15 cellular contexts compared by ENCODE assay signal in the genomic region with DNA sequence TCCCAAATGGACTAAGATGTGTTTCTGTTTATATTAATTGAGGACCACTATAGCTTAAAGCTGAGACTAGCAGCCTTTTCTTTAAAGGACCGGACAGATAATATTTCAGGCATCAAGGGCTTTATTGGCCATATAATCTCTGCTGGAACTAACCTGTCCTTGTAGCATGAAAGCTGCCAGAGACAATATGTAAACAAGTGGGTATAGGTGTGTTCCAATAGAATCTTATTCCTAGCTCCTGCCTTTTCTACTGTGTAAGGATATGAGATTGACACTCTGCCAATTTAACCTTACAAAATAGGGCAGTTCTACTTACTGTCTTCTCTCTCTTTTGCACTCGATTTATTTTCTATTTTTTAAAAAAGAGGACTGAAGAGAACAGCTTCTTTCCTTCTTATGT.
A peak's percentile ranks its signal among the peaks of the same experiment; 100 is the strongest.
DNase-seq lines count a peak whose midpoint lies in the region; ATAC-seq and TF ChIP-seq lines count a peak whose summit lies in the region.
"Had no signal": no experiment of that assay in that cellular context is flagged by ENCODE, and none has a peak within 500 bp of the region (broad histone marks: within the 10 kb centered on the region; RNA-seq: fewer than 3 reads in every experiment).

No MANE protein-coding gene starts in this region.

- POLR2A ChIA-PET in activated B cell treated with CpG ODN at 0.5 μM for 24 hours (lab: Charles Lee), result interaction anchor here (0.8 to 1.4 kb wide), 4 partner anchors 60 to 112 kb away, joined by 3 to 14 read pairs (median 4); a partner anchor contains a TSS

- TF ChIP-seq POLR2A in spleen (IDR thresholded peaks at IDR 0.05), result no peak

- H3K4me1 ChIP-seq in DOHH2 (ENCODE audit: control insufficient read depth, low read length), result peaks cover 69% of the 10 kb centered on the region
- H3K4me1 ChIP-seq in MM.1S (ENCODE audit: low read length), result peaks cover 47% of the 10 kb centered on the region
- H3K4me1 ChIP-seq in spleen, result peaks cover 4 to 43% (median 19%) of the 10 kb centered on the region in 6 donors
- peaks cover 4% of the 10 kb centered on the region for H3K4me1 ChIP-seq in left ventricle myocardium inferior

- peaks cover 3% of the 10 kb centered on the region for H3K9me3 Mint-ChIP-seq in activated B cell treated with CpG ODN at 0.5 μM for 24 hours

- H3F3A ChIP-seq in DOHH2 (ENCODE audit: control insufficient read depth, insufficient read depth), result peaks cover 27% of the 10 kb centered on the region
- H3F3A ChIP-seq in MM.1S (ENCODE audit: insufficient read depth, low read length), result peaks cover 31% of the 10 kb centered on the region

- H3K4me3 Mint-ChIP-seq in activated B cell treated with CpG ODN at 0.5 μM for 24 hours, result peak overlapping the region; percentile 17
- H3K4me3 Mint-ChIP-seq: CD4-positive, alpha-beta memory T cell had no signal

- H3K27me3 ChIP-seq in DOHH2 (ENCODE audit: control insufficient read depth, low read length) (no peaks in the 10 kb centered on the region), MM.1S (replicated peaks; ENCODE audit: insufficient read depth, low read length) (no peaks in the 10 kb centered on the region), spleen (replicated peaks in 1 of 7) (no peaks in the 10 kb centered on the region), left ventricle myocardium inferior (ENCODE audit: low read depth) (no peaks in the 10 kb centered on the region)

- H3K4me3 ChIP-seq in DOHH2 (ENCODE audit: low read length) (peak overlapping the region; percentile 78), MM.1S (ENCODE audit: low read length) (no peak overlapping the region), spleen (no peak overlapping the region), left ventricle myocardium inferior (no peak overlapping the region)

- H3K9me3 ChIP-seq in DOHH2 (ENCODE audit: control insufficient read depth, insufficient read depth, low read length) (no peaks in the 10 kb centered on the region), MM.1S (replicated peaks; ENCODE audit: insufficient read depth, low read length) (no peaks in the 10 kb centered on the region), spleen (no peaks in the 10 kb centered on the region), left ventricle myocardium inferior (replicated peaks) (no peaks in the 10 kb centered on the region)

- H3K27ac ChIP-seq in DOHH2 (ENCODE audit: low read depth, low read length) (peak overlapping the region; percentile 98), MM.1S (ENCODE audit: low read length) (peak overlapping the region; percentile 90), spleen (peak overlapping the region; percentile 53 to 86 (median 76)), left ventricle myocardium inferior (replicated peaks) (no peak overlapping the region)

- peak overlapping the region; percentile 94 for H3K4me2 ChIP-seq in DOHH2 (ENCODE audit: low read length)
- peak overlapping the region; percentile 89; the same call in 1 of the 2 replicates for H3K4me2 ChIP-seq in MM.1S (ENCODE audit: low read depth, low read length)

- peaks cover 85% of the 10 kb centered on the region for H3K4me1 Mint-ChIP-seq in activated B cell treated with CpG ODN at 0.5 μM for 24 hours

- intact Hi-C loops in activated B cell treated with CpG ODN at 0.5 μM for 24 hours (cut with micrococcal nuclease) (loop anchor here (5.0 to 10.0 kb wide), 5 partner anchors 38 to 1963 kb away; a partner anchor contains a TSS), spleen (cut with DNase I; ENCODE audit: low total_unique reads) (no loop called here), left ventricle myocardium inferior (cut with micrococcal nuclease) (no loop called here)

- ATAC-seq in activated B cell treated with CpG ODN at 0.5 μM for 24 hours (ENCODE audit: low read depth) (no peak), HG03039 (IDR thresholded peaks at IDR 0.05; ENCODE audit: unreplicated experiment) (no peak)

- WGBS in spleen, 5 donors, result 87 to 97% (median 94%) methylated on average over 2 of the region's 2 CpGs

- CTCF ChIA-PET in activated B cell treated with CpG ODN at 0.5 μM for 24 hours (lab: Charles Lee), result interaction anchor here (0.7 to 1.8 kb wide), 3 partner anchors 59 to 107 kb away, joined by 3 to 5 read pairs (median 4); no protein-coding TSS in a partner anchor

- H3K79me2 ChIP-seq in DOHH2 (ENCODE audit: control insufficient read depth, low read length), result peaks cover 17% of the 10 kb centered on the region
- peaks cover 11% of the 10 kb centered on the region; the same call in 1 of the 2 replicates for H3K79me2 ChIP-seq in MM.1S (ENCODE audit: low read length)

- peak overlapping the region; percentile 15; the same call in 1 of the 2 replicates for H3K9ac ChIP-seq in MM.1S (ENCODE audit: low read length)

- TF ChIP-seq CTCF in DOHH2 (IDR thresholded peaks at IDR 0.05; ENCODE audit: low read depth, low read length, poor library complexity, severe bottlenecking), result no peak
- TF ChIP-seq CTCF in MM.1S (IDR thresholded peaks at IDR 0.05; ENCODE audit: low read length), result no peak
- TF ChIP-seq CTCF in activated B cell treated with CpG ODN at 0.5 μM for 24 hours (IDR thresholded peaks at IDR 0.05), result no peak
- TF ChIP-seq CTCF in spleen (IDR thresholded peaks at IDR 0.05 in 8 of 11, conservative IDR thresholded peaks at IDR 0.05 in 3 of 11), result no peak
- TF ChIP-seq CTCF in left ventricle myocardium inferior (IDR thresholded peaks at IDR 0.05; ENCODE audit: borderline replicate concordance), result no peak

- H3K9me2 ChIP-seq in DOHH2 (replicated peaks; ENCODE audit: control insufficient read depth, low read length), result no peaks in the 10 kb centered on the region
- no peaks in the 10 kb centered on the region for H3K9me2 ChIP-seq in MM.1S (replicated peaks; ENCODE audit: insufficient read depth, low read length)

- H3K36me3 ChIP-seq in DOHH2 (ENCODE audit: control insufficient read depth, low read length), result peaks cover 44% of the 10 kb centered on the region
- H3K36me3 ChIP-seq in MM.1S (replicated peaks; ENCODE audit: insufficient read depth, low read length), result no peaks in the 10 kb centered on the region
- peaks cover 0 to 31% (median 0%) of the 10 kb centered on the region in 6 donors for H3K36me3 ChIP-seq in spleen
- peaks cover 16% of the 10 kb centered on the region for H3K36me3 ChIP-seq in left ventricle myocardium inferior

- no peaks in the 10 kb centered on the region for H4K20me1 ChIP-seq in DOHH2 (ENCODE audit: control insufficient read depth, insufficient read depth, low read depth, low read length)
- H4K20me1 ChIP-seq in MM.1S (ENCODE audit: insufficient read depth, low read length), result no peaks in the 10 kb centered on the region

- no peaks in the 10 kb centered on the region for H3K27me3 Mint-ChIP-seq in activated B cell treated with CpG ODN at 0.5 μM for 24 hours
- H3K27me3 Mint-ChIP-seq: CD4-positive, alpha-beta memory T cell had no signal

- peak overlapping the region; percentile 94 for H3K27ac Mint-ChIP-seq in activated B cell treated with CpG ODN at 0.5 μM for 24 hours
- H3K27ac Mint-ChIP-seq: CD4-positive, alpha-beta memory T cell had no signal

- peaks cover 28% of the 10 kb centered on the region for H3K36me3 Mint-ChIP-seq in activated B cell treated with CpG ODN at 0.5 μM for 24 hours (ENCODE audit: low read depth)

- DNase-seq in MM.1S (no peak), activated B cell treated with CpG ODN at 0.5 μM for 24 hours (no peak), spleen (no peak), left ventricle myocardium inferior (no peak), NCI-H146 treated with DMSO at 0.1 percent for 48 hours (lab: John Stamatoyannopoulos, UW; ENCODE audit: unreplicated experiment) (no peak)
- DNase-seq: Calu3; CD4-positive, alpha-beta memory T cell; Kasumi-1; NCI-H1105 treated with DMSO at 0.1 percent for 48 hours; NCI-H1694 treated with DMSO at 0.1 percent for 48 hours; NCI-H226; NCI-H524 treated with DMSO at 0.1 percent for 48 hours; Right ventricle myocardium superior had no signal

- no peak overlapping the region for H2AFZ ChIP-seq in MM.1S (ENCODE audit: low read length)
